Comparison of ENCODE assay signal across 8 cellular contexts in genomic region chr19:57934820-57935665, GRCh38. TPM values are rescaled to one million over a fixed set of nuclear protein-coding genes. Genes with fewer than 3 reads are reported as not detected.
DNase-seq lines count a peak whose midpoint lies in the region; ATAC-seq and TF ChIP-seq lines count a peak whose summit lies in the region.

ZNF418 (minus strand) TSS chr19:57935402; CDS start chr19:57933822, 1,580 bp downstream.

- peak within 1 kb of the TSS; percentile 95 for H3K4me3 ChIP-seq in neural progenitor cell
- peak within 1 kb of the TSS; percentile 61 for H3K4me3 ChIP-seq in urinary bladder (ENCODE audit: low read depth, low read length)

- H3K27me3 Mint-ChIP-seq in neural progenitor cell (ENCODE audit: insufficient read depth, low read depth), result peaks cover 5% of the 10 kb centered on the region

- H2AFZ ChIP-seq in neural progenitor cell (replicated peaks), result peak within 1 kb of the TSS; percentile 98

- H3K4me1 ChIP-seq in neural progenitor cell (peaks cover 17% of the 10 kb centered on the region), urinary bladder (ENCODE audit: insufficient read depth) (no peaks in the 10 kb centered on the region)

- H3K27ac ChIP-seq in neural progenitor cell (peak within 1 kb of the TSS; percentile 57), urinary bladder (ENCODE audit: low read depth) (no peak within 1 kb of the TSS)

- no peaks in the 10 kb centered on the region for H4K20me1 ChIP-seq in neural progenitor cell (ENCODE audit: low read depth)

- H3K9me3 ChIP-seq in neural progenitor cell (ENCODE audit: low read depth), result peaks cover 8% of the 10 kb centered on the region

- DNase-seq in NCI-H510A treated with DMSO at 0.1 percent for 48 hours (lab: John Stamatoyannopoulos, UW) (peak; percentile 45), glomerular visceral epithelial cell (ENCODE audit: extremely low spot score) (peak; percentile 52), neural progenitor cell (ENCODE audit: low spot score) (peak; percentile 93)
- peak in 1 of 2 donors; percentile 31 for DNase-seq in activated naive CD4-positive, alpha-beta T cell treated with anti-CD3 and anti-CD28 coated beads, Interleukin-2, amount 50 U/mL, for 72 hours (ENCODE audit: low spot score in 2 of 2)

- no peaks in the 10 kb centered on the region for H3K27me3 ChIP-seq in neural progenitor cell

- H3K36me3 ChIP-seq in neural progenitor cell (peaks cover 29% of the 10 kb centered on the region), urinary bladder (ENCODE audit: insufficient read depth) (no peaks in the 10 kb centered on the region)

- peaks cover 51% of the 10 kb centered on the region for H3K79me2 ChIP-seq in neural progenitor cell (ENCODE audit: low read depth)

- H3K4me1 Mint-ChIP-seq in neural progenitor cell, result peaks cover 8% of the 10 kb centered on the region

- H3K36me3 Mint-ChIP-seq in activated naive CD4-positive, alpha-beta T cell treated with anti-CD3 and anti-CD28 coated beads, Interleukin-2, amount 50 U/mL, for 72 hours, result peaks cover 69 to 87% of the 10 kb centered on the region in 2 donors
- H3K36me3 Mint-ChIP-seq in neural progenitor cell, result peaks cover 75% of the 10 kb centered on the region

- 2% methylated on average over 54 of the region's 54 CpGs for WGBS in urinary bladder

- peak within 1 kb of the TSS; percentile 96 for H3K9ac ChIP-seq in neural progenitor cell

- H3K4me2 ChIP-seq in neural progenitor cell, result peak within 1 kb of the TSS; percentile 94

- TF ChIP-seq CTCF in neural progenitor cell (IDR thresholded peaks at IDR 0.05), result no peak

- ATAC-seq in GM18909 (IDR thresholded peaks at IDR 0.05; ENCODE audit: poor library complexity, unreplicated experiment) (peak; percentile 68), HG03280 (IDR thresholded peaks at IDR 0.05; ENCODE audit: unreplicated experiment) (no peak), HG02884 (IDR thresholded peaks at IDR 0.05; ENCODE audit: unreplicated experiment) (no peak)
- peak; percentile 94 to 98 for ATAC-seq in activated naive CD4-positive, alpha-beta T cell treated with anti-CD3 and anti-CD28 coated beads, Interleukin-2, amount 50 U/mL, for 72 hours

- peak within 1 kb of the TSS; percentile 98 for H3K4me3 Mint-ChIP-seq in neural progenitor cell

- peaks cover 38 to 43% of the 10 kb centered on the region in 2 donors for H3K9me3 Mint-ChIP-seq in activated naive CD4-positive, alpha-beta T cell treated with anti-CD3 and anti-CD28 coated beads, Interleukin-2, amount 50 U/mL, for 72 hours
- H3K9me3 Mint-ChIP-seq in neural progenitor cell, result peaks cover 88% of the 10 kb centered on the region

- H3K27ac Mint-ChIP-seq in activated naive CD4-positive, alpha-beta T cell treated with anti-CD3 and anti-CD28 coated beads, Interleukin-2, amount 50 U/mL, for 72 hours, result peak within 1 kb of the TSS; percentile 86 to 95
- H3K27ac Mint-ChIP-seq in neural progenitor cell, result peak within 1 kb of the TSS; percentile 95

- H3F3A ChIP-seq in neural progenitor cell (ENCODE audit: low read depth), result peaks cover 19% of the 10 kb centered on the region

RNA-seq across cellular contexts. Expression of gene ZNF418, which starts in this region (rescaled TPM):
- 1 to 10 TPM; 2.4 to 3.1 TPM for total RNA-seq in activated naive CD4-positive, alpha-beta T cell treated with anti-CD3 and anti-CD28 coated beads, Interleukin-2, amount 50 U/mL, for 72 hours
- total RNA-seq in neural progenitor cell (ENCODE audit: low replicate concordance), result 25.9 and 43.0 TPM in 2 replicates
- total RNA-seq in urinary bladder, result 18.7 TPM
- 4.5 TPM for polyA plus RNA-seq in urinary bladder

Comparison
In these comparisons a context has a peak if more than half of its experiments do, and no peak if none do; other contexts are left out.
1. ATAC-seq: peak in GM18909 (single experiment) and activated naive CD4-positive, alpha-beta T cell treated with anti-CD3 and anti-CD28 coated beads, Interleukin-2, amount 50 U/mL, for 72 hours (2 of 2); none in HG03280 (single experiment) and HG02884 (single experiment).